8 cellular contexts compared by ENCODE assay signal in genomic region chr5:39218482-39219381, GRCh38. TPM values are rescaled to one million over a fixed set of nuclear protein-coding genes. Genes with fewer than 3 reads are reported as not detected.
DNase-seq lines count a peak whose midpoint lies in the region; ATAC-seq and TF ChIP-seq lines count a peak whose summit lies in the region.

No MANE protein-coding gene starts in this region.

- H3K79me1 ChIP-seq in mesendoderm (ENCODE audit: low read length) = no peaks in the 10 kb centered on the region

- no peak overlapping the region for H3K18ac ChIP-seq in mesendoderm (ENCODE audit: low read length)

- H2BK15ac ChIP-seq in mesendoderm (replicated peaks; ENCODE audit: low read depth) = no peak overlapping the region

- peak; percentile 38 to 56 for ATAC-seq in lower lobe of right lung

- H3K9me3 Mint-ChIP-seq in activated naive CD4-positive, alpha-beta T cell treated with anti-CD3 and anti-CD28 coated beads, Interleukin-2, amount 50 U/mL, for 24 hours = no peaks in the 10 kb centered on the region
- H3K9me3 Mint-ChIP-seq in MCF 10A (ENCODE audit: unreplicated experiment) = no peaks in the 10 kb centered on the region

- TF ChIP-seq CTCF in MCF 10A (IDR thresholded peaks at IDR 0.05; ENCODE audit: unreplicated experiment) (no peak), lower lobe of right lung (IDR thresholded peaks at IDR 0.05) (no peak), uterus (IDR thresholded peaks at IDR 0.05) (no peak)

- no peak overlapping the region for H3K9ac ChIP-seq in mesendoderm (ENCODE audit: low read length)

- no peaks in the 10 kb centered on the region for H3K9me3 ChIP-seq in lower lobe of right lung
- no peaks in the 10 kb centered on the region for H3K9me3 ChIP-seq in uterus

- no CpG with 5 or more reads among the region's 8 CpGs for WGBS in mesendoderm (ENCODE audit: extremely low coverage, insufficient coverage, low lambda C conversion rate)

- peak overlapping the region; percentile 97 for H3K27ac Mint-ChIP-seq in activated naive CD4-positive, alpha-beta T cell treated with anti-CD3 and anti-CD28 coated beads, Interleukin-2, amount 50 U/mL, for 24 hours
- H3K27ac Mint-ChIP-seq in MCF 10A (ENCODE audit: low read depth, unreplicated experiment) = peak overlapping the region; percentile 27

- no peak overlapping the region for H3K4me2 ChIP-seq in mesendoderm (ENCODE audit: low read length)

- H3K4me3 Mint-ChIP-seq in activated naive CD4-positive, alpha-beta T cell treated with anti-CD3 and anti-CD28 coated beads, Interleukin-2, amount 50 U/mL, for 24 hours = no peak overlapping the region
- H3K4me3 Mint-ChIP-seq in MCF 10A (ENCODE audit: unreplicated experiment) = peak overlapping the region; percentile 41

- no peaks in the 10 kb centered on the region for H3K36me3 Mint-ChIP-seq in activated naive CD4-positive, alpha-beta T cell treated with anti-CD3 and anti-CD28 coated beads, Interleukin-2, amount 50 U/mL, for 24 hours
- no peaks in the 10 kb centered on the region for H3K36me3 Mint-ChIP-seq in MCF 10A (ENCODE audit: insufficient read depth, unreplicated experiment)

- CTCF ChIA-PET in MCF 10A (lab: Yijun Ruan, JAX) = interaction anchor here (0.5 to 7.6 kb wide), 36 partner anchors 8 to 960 kb away, joined by 3 to 223 read pairs (median 5); no protein-coding TSS in a partner anchor

- H4K8ac ChIP-seq in mesendoderm (ENCODE audit: low read depth, low read length) = no peak overlapping the region

- no peak for DNase-seq in activated naive CD4-positive, alpha-beta T cell treated with anti-CD3 and anti-CD28 coated beads, Interleukin-2, amount 50 U/mL, for 16 hours
- no peak for DNase-seq in MCF 10A (ENCODE audit: unreplicated experiment)
- DNase-seq in lower lobe of right lung = no peak
- DNase-seq in uterus = peak; percentile 56 to 67
- DNase-seq in mesendoderm = no peak
- no peak for DNase-seq in foreskin melanocyte
- DNase-seq in cerebellum (ENCODE audit: low spot score) = no peak

- no peaks in the 10 kb centered on the region for H3K36me3 ChIP-seq in lower lobe of right lung
- no peaks in the 10 kb centered on the region for H3K36me3 ChIP-seq in uterus
- H3K36me3 ChIP-seq in mesendoderm (ENCODE audit: control insufficient read depth, insufficient read depth, low read length) = no peaks in the 10 kb centered on the region

- H3K4me1 ChIP-seq in lower lobe of right lung = peaks cover 12% of the 10 kb centered on the region
- peaks cover 0 to 7% of the 10 kb centered on the region in 2 donors for H3K4me1 ChIP-seq in uterus
- no peaks in the 10 kb centered on the region for H3K4me1 ChIP-seq in mesendoderm (ENCODE audit: control insufficient read depth, low read depth, low read length)

- no peak overlapping the region for H4K5ac ChIP-seq in mesendoderm (ENCODE audit: low read length)

- intact Hi-C loops in MCF 10A (cut with micrococcal nuclease) = loop anchor here (2.0 to 10.0 kb wide), 5 partner anchors 146 to 352 kb away; partner anchors contain the start of gene RICTOR
- intact Hi-C loops in lower lobe of right lung (cut with DNase I) = no loop called here
- intact Hi-C loops in uterus (cut with DNase I; ENCODE audit: low total_unique reads) = no loop called here

- H2BK120ac ChIP-seq in mesendoderm (ENCODE audit: low read depth, low read length) = no peak overlapping the region

- H3K4ac ChIP-seq in mesendoderm (ENCODE audit: low read depth, low read length) = no peak overlapping the region

- no TSS peak for BruUV-seq in MCF 10A (replicated peaks; lab: Mats Ljungman, UMichigan)

- H3K27me3 Mint-ChIP-seq in activated naive CD4-positive, alpha-beta T cell treated with anti-CD3 and anti-CD28 coated beads, Interleukin-2, amount 50 U/mL, for 24 hours = no peaks in the 10 kb centered on the region
- no peaks in the 10 kb centered on the region for H3K27me3 Mint-ChIP-seq in MCF 10A (ENCODE audit: insufficient read depth, unreplicated experiment)

- no peak overlapping the region for H3K56ac ChIP-seq in mesendoderm (ENCODE audit: low read length)

- H3K27me3 ChIP-seq in lower lobe of right lung (ENCODE audit: low read depth) = no peaks in the 10 kb centered on the region
- no peaks in the 10 kb centered on the region for H3K27me3 ChIP-seq in uterus
- no peaks in the 10 kb centered on the region for H3K27me3 ChIP-seq in mesendoderm (ENCODE audit: insufficient read depth, low read length, poor library complexity)

- H3K4me3 ChIP-seq in lower lobe of right lung = peak overlapping the region; percentile 34
- peak overlapping the region in 1 of 2 donors; percentile 11 for H3K4me3 ChIP-seq in uterus
- H3K4me3 ChIP-seq in mesendoderm (ENCODE audit: low read length) = no peak overlapping the region

- H2AK5ac ChIP-seq in mesendoderm (ENCODE audit: low read length) = no peak overlapping the region

- H2BK5ac ChIP-seq in mesendoderm (ENCODE audit: low read length) = no peak overlapping the region

- no peaks in the 10 kb centered on the region for H3K79me2 ChIP-seq in mesendoderm (ENCODE audit: control insufficient read depth, insufficient read depth, low read length)

- H3K4me1 Mint-ChIP-seq in activated naive CD4-positive, alpha-beta T cell treated with anti-CD3 and anti-CD28 coated beads, Interleukin-2, amount 50 U/mL, for 24 hours = peaks cover 78% of the 10 kb centered on the region
- H3K4me1 Mint-ChIP-seq in MCF 10A (ENCODE audit: insufficient read depth, unreplicated experiment) = peaks cover 25% of the 10 kb centered on the region

- no peak for TF ChIP-seq POLR2A in uterus (IDR thresholded peaks at IDR 0.05)

- peak overlapping the region; percentile 54 for H3K27ac ChIP-seq in lower lobe of right lung
- H3K27ac ChIP-seq in uterus = peak overlapping the region; percentile 70 to 81
- H3K27ac ChIP-seq in mesendoderm (ENCODE audit: low read depth, low read length) = no peak overlapping the region

- H3K23ac ChIP-seq in mesendoderm (ENCODE audit: low read length) = no peak overlapping the region

- POLR2A ChIA-PET in MCF 10A (lab: Yijun Ruan, JAX) = interaction anchor here (0.6 to 2.1 kb wide), 12 partner anchors 13 to 144 kb away, joined by 3 to 9 read pairs (median 4); no protein-coding TSS in a partner anchor

RNA-seq across cellular contexts. Expression of gene FYB1, which starts 0.6 kb away (rescaled TPM):
- total RNA-seq in MCF 10A (2022) (0.12 and 0.32 TPM in 2 replicates), lower lobe of right lung (51.0 TPM), uterus (10 to 100 TPM in 1 of 4 donors, 1 to 10 TPM in 3; 1.8 to 16.5 (median 4.8) TPM), cerebellum (1.9 TPM)
- not detected for polyA plus RNA-seq in mesendoderm (2013, experiment 1 of 2)
- polyA plus RNA-seq in mesendoderm (2013, experiment 2 of 2) = not detected

Comparison
In these comparisons a context has a peak if more than half of its experiments do, and no peak if none do; other contexts are left out.
1. DNase-seq: peak in uterus (2 of 2); none in activated naive CD4-positive, alpha-beta T cell treated with anti-CD3 and anti-CD28 coated beads, Interleukin-2, amount 50 U/mL, for 16 hours (single experiment), MCF 10A (single experiment), lower lobe of right lung (single experiment), mesendoderm (single experiment), foreskin melanocyte (single experiment) and cerebellum (single experiment).